In the genomic region with DNA sequence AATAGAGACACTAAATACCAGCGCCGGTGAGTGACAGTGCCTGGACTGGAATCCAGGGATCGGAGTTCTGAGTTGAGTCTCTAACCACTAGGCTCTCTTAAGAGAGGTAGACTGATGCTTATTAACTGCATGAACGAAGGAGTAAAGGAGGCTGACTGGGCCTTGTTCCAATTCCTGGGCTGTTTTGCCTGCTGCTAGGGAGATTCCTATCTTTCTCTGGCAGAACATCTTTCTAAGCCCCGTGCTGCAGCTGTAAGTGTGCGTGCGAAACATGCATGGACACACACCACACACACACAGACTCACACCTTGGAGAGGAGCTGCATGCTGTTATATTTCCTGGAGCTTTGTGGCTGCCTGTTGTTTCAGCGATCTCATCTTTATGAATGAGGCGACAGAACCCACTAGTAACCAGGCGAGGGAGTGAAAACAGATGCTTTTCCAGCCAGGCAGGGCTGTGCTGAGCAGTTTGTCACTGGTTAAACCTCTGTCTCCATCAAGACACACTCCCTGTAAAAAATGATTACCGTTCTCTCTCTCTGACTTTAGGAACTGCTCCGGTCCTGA, we compare ENCODE assay signal across 8 cellular contexts.
DNase-seq lines count a peak whose midpoint lies in the region; ATAC-seq, FAIRE-seq and TF ChIP-seq lines count a peak whose summit lies in the region.

No MANE protein-coding gene starts in this region.

- intact Hi-C loops in K562 (cut with micrococcal nuclease): loop anchor here (5.0 kb wide), 2 partner anchors 166 to 186 kb away; no protein-coding TSS in a partner anchor

- 0 out of 2 replicates have a peak, but pooled peaks cover 12% of the 10 kb centered on the region for H3F3A ChIP-seq in OCI-LY1 (ENCODE audit: insufficient read depth, low read length)

- peak overlapping the region; percentile 43 for H3K4me2 ChIP-seq in OCI-LY1 (ENCODE audit: low read length)
- H3K4me2 ChIP-seq in K562 (ENCODE audit: insufficient read depth, low read length): peak overlapping the region; percentile 69

- ATAC-seq in HG02759 (IDR thresholded peaks at IDR 0.05; ENCODE audit: unreplicated experiment) (peak; percentile 41), K562 (peak; percentile 61)

- H3K79me2 ChIP-seq in OCI-LY1 (ENCODE audit: insufficient read depth, low read length): no peaks in the 10 kb centered on the region
- no peaks in the 10 kb centered on the region for H3K79me2 ChIP-seq in K562 (ENCODE audit: control insufficient read depth, insufficient read depth, low read length)

- TF ChIP-seq RAD21 in K562 (CRISPR knock-in tag; conservative IDR thresholded peaks at IDR 0.05 in 1 of 2, IDR thresholded peaks at IDR 0.05 in 1 of 2): peak in 1 of 2 experiments; percentile 32; a peak in 1 of 4 replicates

- no peaks in the 10 kb centered on the region for H3K9me2 ChIP-seq in OCI-LY1 (ENCODE audit: low read depth, low read length)

- DNase-seq in NCI-H2196 (lab: John Stamatoyannopoulos, UW; ENCODE audit: unreplicated experiment): peak; percentile 24
- DNase-seq in NCI-H2196 treated with DMSO at 0.1 percent for 48 hours (lab: John Stamatoyannopoulos, UW; ENCODE audit: unreplicated experiment): no peak
- DNase-seq in K562 (ENCODE audit: extremely low read depth in 1 of 4, low spot score in 3 of 4): peak in 2 of 4 experiments; percentile 28 to 68
- no peak for DNase-seq in foreskin melanocyte
- no peak for DNase-seq in stimulated activated naive CD4-positive, alpha-beta T cell treated with Interleukin-2 at 50 U/mL for 16 hours (lab: John Stamatoyannopoulos, UW)

- H3K27me3 ChIP-seq in OCI-LY1 (ENCODE audit: insufficient read depth, low read length) (no peaks in the 10 kb centered on the region), K562 (ENCODE audit: control insufficient read depth in 2 of 2, insufficient read depth in 2 of 2, low read length in 2 of 2) (no peaks in the 10 kb centered on the region), muscle layer of colon (ENCODE audit: control insufficient read depth in 1 of 2, insufficient read depth in 2 of 2, low read length in 2 of 2) (no peaks in the 10 kb centered on the region)

- TF ChIP-seq POLR2A in K562 (conservative IDR thresholded peaks at IDR 0.05): no peak

- no peaks in the 10 kb centered on the region for H3K9me1 ChIP-seq in K562 (ENCODE audit: control insufficient read depth, insufficient read depth, low read length)

- H4K20me1 ChIP-seq in OCI-LY1 (ENCODE audit: insufficient read depth, low read length) (no peaks in the 10 kb centered on the region), K562 (replicated peaks; ENCODE audit: control insufficient read depth, insufficient read depth, low read length) (no peaks in the 10 kb centered on the region)

- TF ChIP-seq CTCF in OCI-LY1 (IDR thresholded peaks at IDR 0.05; ENCODE audit: low read length): no peak
- no peak for TF ChIP-seq CTCF in K562 (IDR thresholded peaks at IDR 0.05 in 2 of 3, conservative IDR thresholded peaks at IDR 0.05 in 1 of 3; ENCODE audit: insufficient read depth in 2 of 3, low read depth in 1 of 3, low read length in 3 of 3)

- POLR2A ChIA-PET in K562 (lab: Yijun Ruan, JAX): interaction anchor here (0.6 to 1.5 kb wide), 5 partner anchors 9 to 164 kb away, joined by 3 to 6 read pairs (median 4); no protein-coding TSS in a partner anchor

- CTCF ChIA-PET in K562 (lab: Yijun Ruan, JAX; ENCODE audit: low intra/inter-chr PET ratio): interaction anchor here (0.6 kb wide), 1 partner anchor 18 kb away, joined by 4 read pairs; no protein-coding TSS in a partner anchor

- H3K4me1 ChIP-seq in OCI-LY1 (ENCODE audit: insufficient read depth, low read length, severe bottlenecking): peaks cover 73% of the 10 kb centered on the region
- H3K4me1 ChIP-seq in K562 (replicated peaks in 1 of 2; ENCODE audit: control insufficient read depth in 2 of 2, insufficient read depth in 2 of 2, low read length in 2 of 2): peaks cover 16 to 39% of the 10 kb centered on the region in 2 experiments
- peaks cover 15% of the 10 kb centered on the region for H3K4me1 ChIP-seq in muscle layer of colon (ENCODE audit: insufficient read depth, low read length)

- TF ChIP-seq EP300 in K562 (IDR thresholded peaks at IDR 0.05; ENCODE audit: low read length): no peak

- in situ Hi-C loops in K562 (cut with MboI): no loop called here

- H3K36me3 ChIP-seq in OCI-LY1 (ENCODE audit: insufficient read depth, low read length): no peaks in the 10 kb centered on the region
- no peaks in the 10 kb centered on the region for H3K36me3 ChIP-seq in K562 (ENCODE audit: control insufficient read depth, insufficient read depth, low read length)
- H3K36me3 ChIP-seq in muscle layer of colon (ENCODE audit: insufficient read depth, low read length): no peaks in the 10 kb centered on the region

- H3K9ac ChIP-seq in OCI-LY1 (ENCODE audit: low read length) (peak overlapping the region; percentile 10; the same call in 1 of the 2 replicates), K562 (ENCODE audit: insufficient read depth in 1 of 2, low read depth in 2 of 2, low read length in 2 of 2) (peak overlapping the region; percentile 18 to 75; a peak in 3 of 4 replicates), muscle layer of colon (ENCODE audit: low read length) (peak overlapping the region; percentile 3)

- H3K27ac ChIP-seq in OCI-LY1 (ENCODE audit: low read depth, low read length, poor library complexity, severe bottlenecking): peak overlapping the region; percentile 90
- H3K27ac ChIP-seq in K562 (ENCODE audit: extremely low read depth, low read depth, low read length): peak overlapping the region; percentile 92
- peak overlapping the region; percentile 55 for H3K27ac ChIP-seq in muscle layer of colon (ENCODE audit: low read depth, low read length)

- WGBS in K562 (ENCODE audit: insufficient coverage, low coverage, missing lambda C conversion rate): 34% methylated on average over 12 of the region's 12 CpGs

- no peaks in the 10 kb centered on the region for H3K9me3 ChIP-seq in OCI-LY1 (ENCODE audit: low read length)
- H3K9me3 ChIP-seq in K562 (replicated peaks; ENCODE audit: control insufficient read depth, insufficient read depth, low read depth, low read length): no peaks in the 10 kb centered on the region
- H3K9me3 ChIP-seq in muscle layer of colon (ENCODE audit: low read length): no peaks in the 10 kb centered on the region

- BruUV-seq in K562 (replicated peaks; lab: Mats Ljungman, UMichigan): no TSS peak

- peak; percentile 65 for FAIRE-seq in K562 (lab: Jason Lieb, UNC)

- H2AFZ ChIP-seq in OCI-LY1 (ENCODE audit: low read length): no peak overlapping the region
- peak overlapping the region; percentile 99 for H2AFZ ChIP-seq in K562 (ENCODE audit: low read depth, low read length)

- H3K4me3 ChIP-seq in OCI-LY1 (ENCODE audit: low read depth, low read length, poor library complexity, severe bottlenecking) (no peak overlapping the region), K562 (no peak overlapping the region), muscle layer of colon (ENCODE audit: low read depth in 1 of 2, low read length in 2 of 2) (no peak overlapping the region)

TF ChIP-seq in K562, 482 proteins besides CTCF, POLR2A, EP300 and RAD21 (continues in another document):
- TF ChIP-seq RFX5 (IDR thresholded peaks at IDR 0.05; ENCODE audit: low read depth, low read length) (no peak), NR2C2 (CRISPR knock-in tag; IDR thresholded peaks at IDR 0.05) (no peak), NR2C2 (tag; IDR thresholded peaks at IDR 0.05) (0 out of 2 replicates have a peak, but pooled peaks have one; percentile 7), RHOXF2B (CRISPR knock-in tag; conservative IDR thresholded peaks at IDR 0.05) (no peak), STAG1 (CRISPR knock-in tag; IDR thresholded peaks at IDR 0.05; ENCODE audit: borderline replicate concordance) (no peak), DDX20 (tag; IDR thresholded peaks at IDR 0.05; ENCODE audit: low read depth) (peak; percentile 28; the same call in 1 of the 2 replicates)
